Comparison of ENCODE assay signal across 9 cellular contexts in genomic region chr1:41662656-41663437, GRCh38.
A peak's percentile ranks its signal among the peaks of the same experiment; 100 is the strongest.
DNase-seq lines count a peak whose midpoint lies in the region; ATAC-seq, FAIRE-seq and TF ChIP-seq lines count a peak whose summit lies in the region.
"Had no signal": no experiment of that assay in that cellular context is flagged by ENCODE, and none has a peak within 500 bp of the region (broad histone marks: within the 10 kb centered on the region; RNA-seq: fewer than 3 reads in every experiment).

No MANE protein-coding gene starts in this region.

- H3K4me3 ChIP-seq in rectal smooth muscle tissue (ENCODE audit: low read length): peak overlapping the region; percentile 30

- H2AFZ ChIP-seq in H9 (ENCODE audit: low read length): no peak overlapping the region

- peak; percentile 63 for ATAC-seq in left ventricle myocardium superior

- no peak overlapping the region for H3K27ac Mint-ChIP-seq in H9
- peak overlapping the region; percentile 85 for H3K27ac Mint-ChIP-seq in activated naive CD4-positive, alpha-beta T cell treated with anti-CD3 and anti-CD28 coated beads, Interleukin-2, amount 50 U/mL, for 24 hours

- no peak overlapping the region; the same call in 1 of the 2 replicates for H3K14ac ChIP-seq in H9 (ENCODE audit: insufficient read depth, low read length)

- H3K4me3 Mint-ChIP-seq in H9: peak overlapping the region; percentile 63 to 80
- H3K4me3 Mint-ChIP-seq in activated naive CD4-positive, alpha-beta T cell treated with anti-CD3 and anti-CD28 coated beads, Interleukin-2, amount 50 U/mL, for 24 hours: peak overlapping the region; percentile 79

- no peaks in the 10 kb centered on the region; a peak in 1 of 7 replicates for H3K36me3 Mint-ChIP-seq in H9 (ENCODE audit: insufficient read depth in 1 of 3, low read depth in 3 of 3)
- H3K36me3 Mint-ChIP-seq in activated naive CD4-positive, alpha-beta T cell treated with anti-CD3 and anti-CD28 coated beads, Interleukin-2, amount 50 U/mL, for 24 hours: peaks cover 16% of the 10 kb centered on the region

- intact Hi-C loops in left ventricle myocardium superior (cut with micrococcal nuclease): no loop called here

- H3K36me3 ChIP-seq in rectal smooth muscle tissue (ENCODE audit: control insufficient read depth, insufficient read depth, low read length): no peaks in the 10 kb centered on the region

- H2BK15ac ChIP-seq in H9 (ENCODE audit: low read depth, low read length): no peak overlapping the region

- peak overlapping the region; percentile 16 for H3K4me2 ChIP-seq in H9 (ENCODE audit: insufficient read depth, insufficient read length, low read length)

- no peaks in the 10 kb centered on the region for H3K79me2 ChIP-seq in H9 (ENCODE audit: insufficient read depth, low read length)

- no peaks in the 10 kb centered on the region for H3K9me3 Mint-ChIP-seq in H9
- H3K9me3 Mint-ChIP-seq in activated naive CD4-positive, alpha-beta T cell treated with anti-CD3 and anti-CD28 coated beads, Interleukin-2, amount 50 U/mL, for 24 hours: no peaks in the 10 kb centered on the region

- H3K9me3 ChIP-seq in H9 (ENCODE audit: control insufficient read depth, low read depth, low read length): no peaks in the 10 kb centered on the region

- no peaks in the 10 kb centered on the region for H4K20me1 ChIP-seq in H9 (ENCODE audit: control insufficient read depth, insufficient read depth, insufficient read length)

- FAIRE-seq in RCC 7860 (lab: Jason Lieb, UNC): no peak

- H3K27me3 ChIP-seq in H9 (ENCODE audit: insufficient read depth, low read length): peaks cover 18% of the 10 kb centered on the region; the same call in 1 of the 2 replicates
- no peaks in the 10 kb centered on the region for H3K27me3 ChIP-seq in rectal smooth muscle tissue (ENCODE audit: control insufficient read depth, insufficient read depth, low read length)

- H3K9ac ChIP-seq in H9 (ENCODE audit: extremely low read depth, insufficient read length, low read length) (no peak overlapping the region), rectal smooth muscle tissue (ENCODE audit: low read length) (no peak overlapping the region)

- WGBS in H9 (ENCODE audit: extremely low coverage, insufficient read length, low lambda C conversion rate): no CpG with 5 or more reads among the region's 41 CpGs

- no peak overlapping the region for H2BK12ac ChIP-seq in H9 (ENCODE audit: insufficient read length, low read depth, low read length)

- no peak overlapping the region for H4K91ac ChIP-seq in H9 (ENCODE audit: insufficient read length, low read depth, low read length)

- H3K23me2 ChIP-seq in H9 (ENCODE audit: insufficient read length, low read depth, low read length, poor library complexity, severe bottlenecking): no peaks in the 10 kb centered on the region

- no peak overlapping the region for H2BK20ac ChIP-seq in H9 (ENCODE audit: low read depth, low read length, poor library complexity, severe bottlenecking)

- no peak overlapping the region for H3K18ac ChIP-seq in H9 (ENCODE audit: insufficient read length, low read depth, low read length)

- TF ChIP-seq CTCF in GM13976 (IDR thresholded peaks at IDR 0.05; ENCODE audit: borderline replicate concordance, control extremely low read depth, extremely low read depth, insufficient read depth, missing control alignments) (no peak), H9 (conservative IDR thresholded peaks at IDR 0.05) (no peak)

- H3K27ac ChIP-seq in H9 (ENCODE audit: insufficient read length, low read depth, low read length) (no peak overlapping the region), rectal smooth muscle tissue (ENCODE audit: low read depth, low read length) (peak overlapping the region; percentile 74)
- H3K27ac ChIP-seq: epithelial cell of prostate had no signal

- H3K79me1 ChIP-seq in H9 (ENCODE audit: insufficient read depth, low read depth, low read length, poor library complexity, severe bottlenecking): no peaks in the 10 kb centered on the region

- no peak overlapping the region for H2BK120ac ChIP-seq in H9 (ENCODE audit: low read depth, low read length, poor library complexity, severe bottlenecking)

- no peak overlapping the region for H4K8ac ChIP-seq in H9 (replicated peaks; ENCODE audit: insufficient read length, low read depth, low read length)

- DNase-seq in GM13976 (ENCODE audit: low spot score) (peak; percentile 79), H9 (peak; percentile 45), NCI-H69 (lab: John Stamatoyannopoulos, UW) (peak; percentile 60), left ventricle myocardium superior (peak; percentile 67), NK-92 (lab: John Stamatoyannopoulos, UW; ENCODE audit: unreplicated experiment) (no peak), RCC 7860 (ENCODE audit: low spot score) (no peak)

- H2BK5ac ChIP-seq in H9 (ENCODE audit: insufficient read length, low read length): no peak overlapping the region

- no peak overlapping the region for H3T11ph ChIP-seq in H9 (ENCODE audit: low read length)

- no peak overlapping the region for H3K4ac ChIP-seq in H9 (ENCODE audit: low read depth, low read length)

- H3K56ac ChIP-seq in H9 (ENCODE audit: insufficient read length, low read depth, low read length): no peak overlapping the region

- peaks cover 56% of the 10 kb centered on the region for H3K27me3 Mint-ChIP-seq in H9 (ENCODE audit: low read depth)
- no peaks in the 10 kb centered on the region for H3K27me3 Mint-ChIP-seq in activated naive CD4-positive, alpha-beta T cell treated with anti-CD3 and anti-CD28 coated beads, Interleukin-2, amount 50 U/mL, for 24 hours

- H3K4me1 ChIP-seq in H9 (ENCODE audit: insufficient read depth, low read length) (0 out of 2 replicates have a peak, but pooled peaks cover 2% of the 10 kb centered on the region), rectal smooth muscle tissue (ENCODE audit: control insufficient read depth, insufficient read depth, low read length) (no peaks in the 10 kb centered on the region)

- H2AK5ac ChIP-seq in H9 (ENCODE audit: insufficient read length, low read length): no peak overlapping the region

- no peak overlapping the region for H3K23ac ChIP-seq in H9 (ENCODE audit: insufficient read length, low read depth, low read length)

- H3K4me1 Mint-ChIP-seq in H9: peaks cover 16 to 19% of the 10 kb centered on the region in 2 experiments
- H3K4me1 Mint-ChIP-seq in activated naive CD4-positive, alpha-beta T cell treated with anti-CD3 and anti-CD28 coated beads, Interleukin-2, amount 50 U/mL, for 24 hours: peaks cover 66% of the 10 kb centered on the region

- in situ Hi-C loops in GM13976 (cut with MboI; ENCODE audit: low sequenced_read_pairs, unreplicated experiment): no loop called here

- no peak overlapping the region for H4K5ac ChIP-seq in H9 (ENCODE audit: insufficient read length, low read depth, low read length)

Comparison
In these comparisons a context has a peak if more than half of its experiments do, and no peak if none do; other contexts are left out.
1. DNase-seq: peak in GM13976 (single experiment), H9 (single experiment), NCI-H69 (single experiment) and left ventricle myocardium superior (single experiment); none in NK-92 (single experiment) and RCC 7860 (single experiment).